In genomic region chr3:188918086-188918485, GRCh38 we compare ENCODE assay signal across 19 cellular contexts.
DNase-seq lines count a peak whose midpoint lies in the region; ATAC-seq, FAIRE-seq and TF ChIP-seq lines count a peak whose summit lies in the region.
"Had no signal": no experiment of that assay in that cellular context is flagged by ENCODE, and none has a peak within 500 bp of the region (broad histone marks: within the 10 kb centered on the region; RNA-seq: fewer than 3 reads in every experiment).

No MANE protein-coding gene starts in this region.

- H2AFZ ChIP-seq in SK-N-SH (ENCODE audit: low read depth) (no peak overlapping the region), HepG2 (ENCODE audit: low read length) (no peak overlapping the region)
- H2AFZ ChIP-seq: PC-9 had no signal

- FAIRE-seq in HepG2 (lab: Jason Lieb, UNC) = no peak
- FAIRE-seq: A549 had no signal

- no peaks in the 10 kb centered on the region for H3K27me3 ChIP-seq in SK-N-SH (ENCODE audit: insufficient read depth)
- no peaks in the 10 kb centered on the region for H3K27me3 ChIP-seq in CD8-positive, alpha-beta memory T cell (ENCODE audit: insufficient read depth, low read length, poor library complexity, severe bottlenecking)
- H3K27me3 ChIP-seq in HepG2 (ENCODE audit: control insufficient read depth in 1 of 2, insufficient read depth in 2 of 2, low read length in 2 of 2) = no peaks in the 10 kb centered on the region
- no peaks in the 10 kb centered on the region for H3K27me3 ChIP-seq in gastrocnemius medialis
- H3K27me3 ChIP-seq: foreskin keratinocyte, testis had no signal

- in situ Hi-C loops in HepG2 (cut with HindIII; ENCODE audit: extremely low pct_ligation_motif_present, low pct_unique_long_range_greater_than_20kb) (no loop called here), gastrocnemius medialis (cut with MboI; ENCODE audit: low sequenced_read_pairs in 4 of 4) (no loop called here)

- peak overlapping the region in 4 of 7 donors; percentile 4 to 60 (median 30) for H3K4me3 Mint-ChIP-seq in CD8-positive, alpha-beta memory T cell
- H3K4me3 Mint-ChIP-seq: neural crest cell had no signal

- H3K4me2 ChIP-seq in SK-N-SH (no peak overlapping the region), HepG2 (ENCODE audit: low read depth, low read length) (no peak overlapping the region)
- H3K4me2 ChIP-seq: A549, PC-9 had no signal

- peaks cover 21% of the 10 kb centered on the region for H3F3A ChIP-seq in SK-N-SH (replicated peaks; ENCODE audit: insufficient read depth)

- no peak for TF ChIP-seq POLR2A in HepG2 (IDR thresholded peaks at IDR 0.05; ENCODE audit: insufficient read depth in 1 of 2, low read depth in 2 of 2, low read length in 2 of 2)
- no peak for TF ChIP-seq POLR2A in gastrocnemius medialis (IDR thresholded peaks at IDR 0.05)

- H3K27ac Mint-ChIP-seq in CD8-positive, alpha-beta memory T cell = peak overlapping the region in 7 of 8 donors; percentile 2 to 76 (median 62)
- H3K27ac Mint-ChIP-seq in activated naive CD4-positive, alpha-beta T cell treated with anti-CD3 and anti-CD28 coated beads, Interleukin-2, amount 50 U/mL, for 72 hours = peak overlapping the region; percentile 51 to 64

- no peaks in the 10 kb centered on the region for H3K9me2 ChIP-seq in SK-N-SH

- H3K79me2 ChIP-seq in SK-N-SH (ENCODE audit: insufficient read depth) (no peaks in the 10 kb centered on the region), HepG2 (ENCODE audit: insufficient read depth, low read length) (no peaks in the 10 kb centered on the region)

- H3K36me3 ChIP-seq in SK-N-SH (replicated peaks in 1 of 2; ENCODE audit: control insufficient read depth in 1 of 2, insufficient read depth in 2 of 2, low read length in 1 of 2) (no peaks in the 10 kb centered on the region), HepG2 (replicated peaks in 1 of 2; ENCODE audit: control insufficient read depth in 1 of 2, insufficient read depth in 2 of 2, low read length in 2 of 2) (no peaks in the 10 kb centered on the region), gastrocnemius medialis (no peaks in the 10 kb centered on the region)
- no peaks in the 10 kb centered on the region for H3K36me3 ChIP-seq in CD8-positive, alpha-beta memory T cell (ENCODE audit: insufficient read depth, low read length)

- CTCF ChIA-PET in SK-N-SH (lab: Yijun Ruan, JAX) (no interaction called here), HepG2 (lab: Yijun Ruan, JAX; ENCODE audit: low intra/inter-chr PET ratio, low total read pairs) (no interaction called here)
- CTCF ChIA-PET in CD8-positive, alpha-beta memory T cell (lab: Charles Lee) = interaction anchor here (1.1 to 1.4 kb wide), 2 partner anchors 1179 to 1180 kb away, joined by 4 to 5 read pairs; no protein-coding TSS in a partner anchor

- no peaks in the 10 kb centered on the region for H3K9me3 ChIP-seq in SK-N-SH
- no peaks in the 10 kb centered on the region for H3K9me3 ChIP-seq in CD8-positive, alpha-beta memory T cell (ENCODE audit: low read length)
- H3K9me3 ChIP-seq in HepG2 (ENCODE audit: low read length) = no peaks in the 10 kb centered on the region
- no peaks in the 10 kb centered on the region for H3K9me3 ChIP-seq in gastrocnemius medialis
- H3K9me3 ChIP-seq: A549, testis had no signal

- 65% methylated on average over 2 of the region's 2 CpGs for WGBS in SK-N-SH (ENCODE audit: low lambda C conversion rate)
- WGBS in HepG2 (ENCODE audit: low lambda C conversion rate) = 32% methylated on average over 2 of the region's 2 CpGs

- no peaks in the 10 kb centered on the region for H3K9me3 Mint-ChIP-seq in CD8-positive, alpha-beta memory T cell
- H3K9me3 Mint-ChIP-seq in activated naive CD4-positive, alpha-beta T cell treated with anti-CD3 and anti-CD28 coated beads, Interleukin-2, amount 50 U/mL, for 72 hours = no peaks in the 10 kb centered on the region

- TF ChIP-seq CTCF in SK-N-SH (IDR thresholded peaks at IDR 0.05) = no peak
- TF ChIP-seq CTCF in HepG2 (CRISPR knock-in tag; IDR thresholded peaks at IDR 0.05) = no peak
- no peak for TF ChIP-seq CTCF in gastrocnemius medialis (IDR thresholded peaks at IDR 0.05 in 4 of 5, conservative IDR thresholded peaks at IDR 0.05 in 1 of 5)

- ATAC-seq in SK-N-SH treated with all-trans-retinoic acid at 6 μM for 48 hours = no peak
- ATAC-seq in activated naive CD4-positive, alpha-beta T cell treated with anti-CD3 and anti-CD28 coated beads, Interleukin-2, amount 50 U/mL, for 72 hours = no peak
- no peak for ATAC-seq in HepG2
- ATAC-seq in esophagus mucosa = no peak
- no peak for ATAC-seq in gastrocnemius medialis
- ATAC-seq: A549; activated CD4-positive, CD25-positive, alpha-beta regulatory T cell treated with anti-CD3 and anti-CD28 coated beads, Interleukin-2, amount 50 U/mL, for 24 hours; foreskin keratinocyte had no signal

- H3K4me1 ChIP-seq in SK-N-SH (ENCODE audit: control insufficient read depth in 1 of 2, insufficient read depth in 2 of 2, low read depth in 1 of 2, low read length in 1 of 2) (peaks cover 0 to 17% of the 10 kb centered on the region in 2 experiments; a peak in 1 of 4 replicates), HepG2 (ENCODE audit: insufficient read depth, low read length) (peaks cover 11% of the 10 kb centered on the region), gastrocnemius medialis (no peaks in the 10 kb centered on the region)
- peaks cover 28% of the 10 kb centered on the region for H3K4me1 ChIP-seq in CD8-positive, alpha-beta memory T cell (ENCODE audit: insufficient read depth, low read length)
- H3K4me1 ChIP-seq: A549, foreskin keratinocyte, testis had no signal

- H4K20me1 ChIP-seq in SK-N-SH (ENCODE audit: insufficient read depth) (no peaks in the 10 kb centered on the region), HepG2 (ENCODE audit: insufficient read depth, low read length) (no peaks in the 10 kb centered on the region)

- H3K9ac ChIP-seq in SK-N-SH (no peak overlapping the region), HepG2 (ENCODE audit: insufficient read depth, low read depth, low read length) (no peak overlapping the region)

- H3K27me3 Mint-ChIP-seq in CD8-positive, alpha-beta memory T cell = peaks cover 0 to 1% of the 10 kb centered on the region in 2 donors

- TF ChIP-seq RAD21 in SK-N-SH (IDR thresholded peaks at IDR 0.05; ENCODE audit: low read length) = no peak
- TF ChIP-seq RAD21 in HepG2 (CRISPR knock-in tag; IDR thresholded peaks at IDR 0.05) = no peak

- BruUV-seq in HepG2 (replicated peaks; lab: Mats Ljungman, UMichigan) = no TSS peak

- DNase-seq in SK-N-SH (no peak), HepG2 (ENCODE audit: low spot score) (no peak), gastrocnemius medialis (no peak), NCI-H2171 (lab: John Stamatoyannopoulos, UW) (no peak)
- no peak for DNase-seq in CD8-positive, alpha-beta memory T cell
- DNase-seq in activated naive CD4-positive, alpha-beta T cell treated with anti-CD3 and anti-CD28 coated beads, Interleukin-2, amount 50 U/mL, for 72 hours (ENCODE audit: low spot score in 2 of 2) = no peak
- DNase-seq: foreskin keratinocyte, KG1, mammary epithelial cell, NCI-H1436, NCI-H446 treated with DMSO at 0.1 percent for 48 hours, PC-9, retina, testis had no signal

- H3K4me3 ChIP-seq in SK-N-SH (ENCODE audit: low read depth in 2 of 2, low read length in 1 of 2) (no peak overlapping the region), HepG2 (replicated peaks in 1 of 3; ENCODE audit: insufficient read depth in 1 of 3, low read depth in 2 of 3, low read length in 3 of 3) (no peak overlapping the region), gastrocnemius medialis (no peak overlapping the region)
- H3K4me3 ChIP-seq in CD8-positive, alpha-beta memory T cell (ENCODE audit: low read length) = no peak overlapping the region
- H3K4me3 ChIP-seq: A549, PC-9, testis had no signal

- POLR2A ChIA-PET in SK-N-SH (lab: Yijun Ruan, JAX) (no interaction called here), HepG2 (lab: Yijun Ruan, JAX) (no interaction called here)
- POLR2A ChIA-PET in CD8-positive, alpha-beta memory T cell (lab: Charles Lee) = no interaction called here

- no peak overlapping the region for H3K27ac ChIP-seq in SK-N-SH (ENCODE audit: low read depth in 2 of 2, low read length in 1 of 2)
- no peak overlapping the region for H3K27ac ChIP-seq in CD8-positive, alpha-beta memory T cell (ENCODE audit: low read depth, low read length)
- no peak overlapping the region for H3K27ac ChIP-seq in HepG2 (ENCODE audit: extremely low read length, insufficient read depth, low read length)
- no peak overlapping the region for H3K27ac ChIP-seq in gastrocnemius medialis
- H3K27ac ChIP-seq: A549, foreskin keratinocyte, PC-9, testis had no signal

- intact Hi-C loops in HepG2 (cut with micrococcal nuclease; ENCODE audit: unreplicated experiment) (no loop called here), gastrocnemius medialis (cut with DNase I; ENCODE audit: low total_unique reads) (no loop called here)

- H3K36me3 Mint-ChIP-seq in CD8-positive, alpha-beta memory T cell = no peaks in the 10 kb centered on the region
- H3K36me3 Mint-ChIP-seq in activated naive CD4-positive, alpha-beta T cell treated with anti-CD3 and anti-CD28 coated beads, Interleukin-2, amount 50 U/mL, for 72 hours = peaks cover 0 to 18% of the 10 kb centered on the region in 2 donors

- peaks cover 38 to 43% (median 42%) of the 10 kb centered on the region in 3 donors for H3K4me1 Mint-ChIP-seq in CD8-positive, alpha-beta memory T cell
- H3K4me1 Mint-ChIP-seq: neural crest cell had no signal

- TF ChIP-seq EP300 in SK-N-SH (IDR thresholded peaks at IDR 0.05; ENCODE audit: borderline replicate concordance in 1 of 2, low read depth in 1 of 2, low read length in 1 of 2) (no peak), HepG2 (IDR thresholded peaks at IDR 0.05; ENCODE audit: low read depth in 2 of 2, low read length in 2 of 2) (no peak), HepG2 (CRISPR knock-in tag; IDR thresholded peaks at IDR 0.05; ENCODE audit: borderline replicate concordance) (no peak)

TF ChIP-seq in SK-N-SH treated with all-trans-retinoic acid at 6 μM for 48 hours, 23 proteins besides CTCF, POLR2A, EP300 and RAD21:
- TF ChIP-seq ISL1 (CRISPR knock-in tag; IDR thresholded peaks at IDR 0.05) (peak; percentile 73), ZFP3 (CRISPR knock-in tag; IDR thresholded peaks at IDR 0.05) (no peak)

TF ChIP-seq in SK-N-SH, 30 proteins besides CTCF, POLR2A, EP300 and RAD21:
- TF ChIP-seq GATA2 (CRISPR knock-in tag; IDR thresholded peaks at IDR 0.05) (no peak), NRF1 (IDR thresholded peaks at IDR 0.05; ENCODE audit: low read depth, low read length) (no peak)

TF ChIP-seq in HepG2, 621 proteins besides CTCF, POLR2A, EP300 and RAD21:
- TF ChIP-seq CEBPB (IDR thresholded peaks at IDR 0.05; ENCODE audit: borderline replicate concordance, low read depth, low read length) (peak; percentile 28; the same call in 1 of the 2 replicates), MAFF (IDR thresholded peaks at IDR 0.05; ENCODE audit: low read depth, low read length) (peak; percentile 42; the same call in 1 of the 2 replicates), MAFK (conservative IDR thresholded peaks at IDR 0.05 in 1 of 2, IDR thresholded peaks at IDR 0.05 in 1 of 2; ENCODE audit: low read length in 2 of 2) (peak in 1 of 2 experiments; percentile 46; a peak in 1 of 4 replicates), IKZF1 (IDR thresholded peaks at IDR 0.05) (no peak)
